ENCODE assay signal across 8 cellular contexts in genomic region chr22:50498322-50498861, GRCh38. TPM values are rescaled to one million over a fixed set of nuclear protein-coding genes. Genes with fewer than 3 reads are reported as not detected.
DNase-seq lines count a peak whose midpoint lies in the region; ATAC-seq, FAIRE-seq and TF ChIP-seq lines count a peak whose summit lies in the region.

No MANE protein-coding gene starts in this region.

- no peak overlapping the region for H2AK5ac ChIP-seq in H1 (ENCODE audit: low read depth, low read length)

- no peaks in the 10 kb centered on the region for H3K9me3 ChIP-seq in H1 (ENCODE audit: insufficient read depth in 2 of 2, low read depth in 1 of 2, low read length in 1 of 2)

- no peak overlapping the region for H2BK120ac ChIP-seq in H1 (replicated peaks; ENCODE audit: low read depth, low read length)

- no peak overlapping the region for H3K56ac ChIP-seq in H1 (replicated peaks; ENCODE audit: insufficient read length, low read depth, low read length)

- no peaks in the 10 kb centered on the region for H3K79me1 ChIP-seq in H1 (ENCODE audit: low read depth, low read length)

- H2BK12ac ChIP-seq in H1 (ENCODE audit: low read depth, low read length), result no peak overlapping the region

- no peak overlapping the region for H2BK5ac ChIP-seq in H1 (ENCODE audit: low read depth, low read length)

- DNase-seq in AG09319 (ENCODE audit: extremely low read depth, low read depth), result no peak
- DNase-seq in GM23338 (ENCODE audit: low spot score), result peak; percentile 91
- DNase-seq in NCI-H748 treated with DMSO at 0.1 percent for 48 hours (lab: John Stamatoyannopoulos, UW), result peak; percentile 78
- DNase-seq in activated CD4-positive, alpha-beta memory T cell treated with anti-CD3 and anti-CD28 coated beads, Interleukin-2, amount 10 ng/mL, durations not matched to agents 7 days and 5 days, result peak; percentile 78
- DNase-seq in H1 (ENCODE audit: low read depth in 1 of 2, low spot score in 2 of 2), result peak; percentile 56 to 87
- DNase-seq in memory B cell (ENCODE audit: low spot score in 2 of 2), result peak; percentile 62 to 71
- DNase-seq in stimulated activated CD8-positive, alpha-beta memory T cell treated with anti-CD3 and anti-CD28 coated beads, Interleukin-7, amount 100 ng/mL, for 1 hour (ENCODE audit: low read depth in 2 of 2), result peak; percentile 32 to 52

- H3K4me1 Mint-ChIP-seq in GM23338, result peaks cover 3% of the 10 kb centered on the region; the same call in 2 of the 3 replicates
- peaks cover 2% of the 10 kb centered on the region for H3K4me1 Mint-ChIP-seq in activated CD4-positive, alpha-beta memory T cell treated with anti-CD3 and anti-CD28 coated beads, Interleukin-2, amount 10 ng/mL, durations not matched to agents 7 days and 5 days
- peaks cover 9% of the 10 kb centered on the region for H3K4me1 Mint-ChIP-seq in memory B cell

- H3K79me2 ChIP-seq in GM23338 (replicated peaks; ENCODE audit: insufficient read depth), result no peaks in the 10 kb centered on the region
- H3K79me2 ChIP-seq in H1 (ENCODE audit: control insufficient read depth in 1 of 2, insufficient read depth in 2 of 2, low read length in 2 of 2), result no peaks in the 10 kb centered on the region

- no peaks in the 10 kb centered on the region for H4K20me1 ChIP-seq in GM23338 (replicated peaks; ENCODE audit: insufficient read depth)
- no peaks in the 10 kb centered on the region for H4K20me1 ChIP-seq in H1 (replicated peaks in 1 of 2; ENCODE audit: control insufficient read depth in 1 of 2, insufficient read depth in 2 of 2, low read length in 2 of 2)

- H3K4me3 ChIP-seq in GM23338, result no peak overlapping the region
- no peak overlapping the region; a peak in 1 of 8 replicates for H3K4me3 ChIP-seq in H1 (ENCODE audit: extremely low read depth in 1 of 4, insufficient read depth in 2 of 4, low read depth in 3 of 4, low read length in 4 of 4)

- no peak overlapping the region for H2BK20ac ChIP-seq in H1 (ENCODE audit: low read length)

- no peak overlapping the region for H3K9ac ChIP-seq in H1 (replicated peaks in 1 of 4; ENCODE audit: extremely low read depth in 1 of 4, low read depth in 3 of 4, low read length in 3 of 4)

- no peak overlapping the region for H3K23ac ChIP-seq in H1 (ENCODE audit: insufficient read length)

- no peak for TF ChIP-seq EP300 in H1 (IDR thresholded peaks at IDR 0.05; ENCODE audit: borderline replicate concordance in 1 of 2, low read depth in 2 of 2, low read length in 2 of 2)

- H3F3A ChIP-seq in GM23338 (replicated peaks; ENCODE audit: low read depth), result peaks cover 5% of the 10 kb centered on the region; the same call in 1 of the 2 replicates

- CTCF ChIA-PET in activated CD4-positive, alpha-beta memory T cell treated with anti-CD3 and anti-CD28 coated beads, Interleukin-2, amount 10 ng/mL, durations not matched to agents 7 days and 5 days (lab: Charles Lee), result interaction anchor here (0.9 to 3.0 kb wide), 21 partner anchors 8 to 308 kb away, joined by 3 to 13 read pairs (median 4); partner anchors contain the start of genes LMF2, NCAPH2, SCO2 and SYCE3
- CTCF ChIA-PET in H1 (lab: Charles Lee; ENCODE audit: partially characterized antibody), result interaction anchor here (0.8 to 4.5 kb wide), 30 partner anchors 9 to 248 kb away, joined by 3 to 54 read pairs (median 4); partner anchors contain the start of genes ADM2, LMF2, MIOX and NCAPH2

- TF ChIP-seq POLR2A in H1 (IDR thresholded peaks at IDR 0.05; ENCODE audit: control extremely low read depth in 1 of 2, low read depth in 2 of 2, low read length in 2 of 2), result no peak

- H2BK15ac ChIP-seq in H1 (ENCODE audit: low read length), result no peak overlapping the region; the same call in 1 of the 2 replicates

- no peak overlapping the region for H3K4ac ChIP-seq in H1 (replicated peaks; ENCODE audit: insufficient read length, low read depth, low read length)

- H2AFZ ChIP-seq in GM23338 (no peak overlapping the region), H1 (ENCODE audit: low read length) (no peak overlapping the region)

- H3K4me2 ChIP-seq in GM23338 (no peak overlapping the region), H1 (ENCODE audit: insufficient read depth in 1 of 2, low read depth in 2 of 2, low read length in 2 of 2) (no peak overlapping the region)

- no peaks in the 10 kb centered on the region for H3K27me3 ChIP-seq in GM23338 (ENCODE audit: insufficient read depth)
- no peaks in the 10 kb centered on the region for H3K27me3 ChIP-seq in H1 (replicated peaks in 1 of 4; ENCODE audit: control insufficient read depth in 3 of 4, extremely low read depth in 1 of 4, insufficient read depth in 3 of 4, low read length in 3 of 4)

- no peak overlapping the region for H4K5ac ChIP-seq in H1 (ENCODE audit: insufficient read length, low read depth, low read length)

- ATAC-seq in GM23338 (peak; percentile 96), memory B cell (ENCODE audit: low read depth) (peak; percentile 97), GM21390 (IDR thresholded peaks at IDR 0.05; ENCODE audit: unreplicated experiment) (no peak)

- H4K8ac ChIP-seq in H1 (ENCODE audit: extremely low read depth, insufficient read depth, low read length), result no peak overlapping the region; the same call in 1 of the 2 replicates

- peaks cover 22% of the 10 kb centered on the region for H3K27me3 Mint-ChIP-seq in GM23338 (ENCODE audit: insufficient read depth, low read depth, poor library complexity)
- no peaks in the 10 kb centered on the region for H3K27me3 Mint-ChIP-seq in activated CD4-positive, alpha-beta memory T cell treated with anti-CD3 and anti-CD28 coated beads, Interleukin-2, amount 10 ng/mL, durations not matched to agents 7 days and 5 days
- no peaks in the 10 kb centered on the region for H3K27me3 Mint-ChIP-seq in memory B cell

- H3K27ac ChIP-seq in GM23338 (ENCODE audit: low read depth) (no peak overlapping the region), H1 (ENCODE audit: low read depth, low read length) (no peak overlapping the region)

- POLR2A ChIA-PET in activated CD4-positive, alpha-beta memory T cell treated with anti-CD3 and anti-CD28 coated beads, Interleukin-2, amount 10 ng/mL, durations not matched to agents 7 days and 5 days (lab: Charles Lee), result interaction anchor here (0.6 to 3.6 kb wide), 12 partner anchors 8 to 247 kb away, joined by 3 to 21 read pairs (median 4); partner anchors contain the start of genes HDAC10, LMF2 and NCAPH2
- POLR2A ChIA-PET in H1 (lab: Charles Lee; ENCODE audit: partially characterized antibody), result interaction anchor here (0.6 to 3.8 kb wide), 5 partner anchors 8 to 75 kb away, joined by 3 to 20 read pairs (median 5); partner anchors contain the start of genes ADM2 and MIOX

- no peak overlapping the region for H3K4me3 Mint-ChIP-seq in GM23338
- H3K4me3 Mint-ChIP-seq in activated CD4-positive, alpha-beta memory T cell treated with anti-CD3 and anti-CD28 coated beads, Interleukin-2, amount 10 ng/mL, durations not matched to agents 7 days and 5 days, result no peak overlapping the region
- H3K4me3 Mint-ChIP-seq in memory B cell, result no peak overlapping the region

- no peaks in the 10 kb centered on the region for H3K9me2 ChIP-seq in GM23338 (ENCODE audit: insufficient read depth)

- no peaks in the 10 kb centered on the region for H3K36me3 ChIP-seq in GM23338 (ENCODE audit: insufficient read depth)
- H3K36me3 ChIP-seq in H1 (ENCODE audit: control insufficient read depth in 2 of 4, insufficient read depth in 4 of 4, low read length in 3 of 4), result no peaks in the 10 kb centered on the region

- TF ChIP-seq CTCF in AG09319 (IDR thresholded peaks at IDR 0.05; ENCODE audit: low read depth, low read length) (peak; percentile 66), GM23338 (conservative IDR thresholded peaks at IDR 0.05; ENCODE audit: low read depth in 2 of 2) (peak; percentile 79 to 86), H1 (IDR thresholded peaks at IDR 0.05; ENCODE audit: control extremely low read depth in 1 of 3, insufficient read depth in 1 of 3, low read depth in 1 of 3, low read length in 3 of 3) (peak; percentile 73 to 93 (median 88))

- H4K91ac ChIP-seq in H1 (replicated peaks; ENCODE audit: insufficient read length, low read length), result no peak overlapping the region

- peak; percentile 84 to 86 for TF ChIP-seq RAD21 in H1 (IDR thresholded peaks at IDR 0.05 in 1 of 2, conservative IDR thresholded peaks at IDR 0.05 in 1 of 2; ENCODE audit: low read depth in 2 of 2, low read length in 2 of 2)

- H3K23me2 ChIP-seq in H1 (ENCODE audit: low read depth, low read length), result no peaks in the 10 kb centered on the region

- H3K18ac ChIP-seq in H1 (ENCODE audit: extremely low read depth, low read length), result no peak overlapping the region

- FAIRE-seq in H1 (lab: Jason Lieb, UNC), result peak; percentile 95

- no peaks in the 10 kb centered on the region for H3K9me3 Mint-ChIP-seq in GM23338
- H3K9me3 Mint-ChIP-seq in activated CD4-positive, alpha-beta memory T cell treated with anti-CD3 and anti-CD28 coated beads, Interleukin-2, amount 10 ng/mL, durations not matched to agents 7 days and 5 days, result no peaks in the 10 kb centered on the region
- H3K9me3 Mint-ChIP-seq in memory B cell, result no peaks in the 10 kb centered on the region

- no peak overlapping the region for H3K14ac ChIP-seq in H1 (ENCODE audit: insufficient read length)

- H3K4me1 ChIP-seq in GM23338 (ENCODE audit: insufficient read depth) (no peaks in the 10 kb centered on the region), H1 (replicated peaks in 1 of 4; ENCODE audit: control insufficient read depth in 3 of 4, insufficient read depth in 4 of 4, low read length in 3 of 4) (peaks cover 0 to 3% (median 0%) of the 10 kb centered on the region in 4 experiments; a peak in 2 of 7 replicates)

- WGBS in H1 (ENCODE audit: extremely low coverage in 1 of 2, insufficient coverage in 1 of 2, insufficient read length in 1 of 2, insufficient replicate concordance in 2 of 2, low coverage in 1 of 2, low lambda C conversion rate in 2 of 2, missing lambda C conversion rate in 1 of 2), 2 experiments, result 53% methylated on average over 13 of the region's 13 CpGs; no CpG with 5 or more reads in 1 of the 2 experiments

- H3K27ac Mint-ChIP-seq in GM23338 (no peak overlapping the region), memory B cell (no peak overlapping the region)
- no peak overlapping the region for H3K27ac Mint-ChIP-seq in activated CD4-positive, alpha-beta memory T cell treated with anti-CD3 and anti-CD28 coated beads, Interleukin-2, amount 10 ng/mL, durations not matched to agents 7 days and 5 days

- no peaks in the 10 kb centered on the region; the same call in 2 of the 3 replicates for H3K36me3 Mint-ChIP-seq in GM23338 (ENCODE audit: low read depth)
- H3K36me3 Mint-ChIP-seq in activated CD4-positive, alpha-beta memory T cell treated with anti-CD3 and anti-CD28 coated beads, Interleukin-2, amount 10 ng/mL, durations not matched to agents 7 days and 5 days (ENCODE audit: low read depth), result peaks cover 2% of the 10 kb centered on the region
- no peaks in the 10 kb centered on the region for H3K36me3 Mint-ChIP-seq in memory B cell

RNA-seq across cellular contexts. Expression of gene LMF2, which starts 9.1 kb away (rescaled TPM):
- 30.7 and 36.3 TPM in 2 replicates for total RNA-seq in GM23338 (2014; rRNA removed; shearing (Covaris generic))
- polyA plus RNA-seq in GM23338 (2016; fragmentation: Nextera tagmentation; extraction: Ambion mirVana) (14.6 and 15.6 TPM in 2 replicates), H1 (2011; rRNA removed) (62.9 and 80.4 TPM in 2 replicates)
- total RNA-seq in activated CD4-positive, alpha-beta memory T cell treated with anti-CD3 and anti-CD28 coated beads, Interleukin-2, amount 10 ng/mL, durations not matched to agents 7 days and 5 days, result 100 to 1,000 TPM; 111 to 114 TPM
- 31.3 and 34.3 TPM in 2 replicates for total RNA-seq in H1 (2021; fragmentation: NEBNext Ultra II Directional; extraction: Animal tissue kit (Norgen Biotek cat#: 25700))
- polyA plus RNA-seq in H1 (2011; cell fraction: cytosol; rRNA removed), result 49.9 TPM
- 250 TPM for polyA plus RNA-seq in H1 (2011; cell fraction: nucleus; rRNA removed)
- polyA plus RNA-seq in H1 (2012, experiment 1 of 2), result 18.2 to 38.1 TPM (median 36.3 TPM) in 4 replicates
- 28.8 TPM for polyA plus RNA-seq in H1 (2012, experiment 2 of 2)
- polyA plus RNA-seq in H1 (2013, experiment 1 of 2), result 42.9 TPM
- polyA plus RNA-seq in H1 (2013, experiment 2 of 2), result 40.7 TPM
- 11.2 and 19.4 TPM in 2 replicates for polyA minus RNA-seq in H1 (2011; rRNA and poly(A)+ RNA removed)
- polyA minus RNA-seq in H1 (2011; cell fraction: cytosol; rRNA and poly(A)+ RNA removed), result 26.9 TPM
- polyA minus RNA-seq in H1 (2011; cell fraction: nucleus; rRNA and poly(A)+ RNA removed), result 43.0 TPM

RNA-seq across cellular contexts. Expression of gene NCAPH2, which starts 9.6 kb away (rescaled TPM):
- 76.1 and 77.5 TPM in 2 replicates for total RNA-seq in GM23338 (2014; rRNA removed; shearing (Covaris generic))
- polyA plus RNA-seq in GM23338 (2016; fragmentation: Nextera tagmentation; extraction: Ambion mirVana) (52.2 and 60.7 TPM in 2 replicates), H1 (2011; rRNA removed) (73.8 and 81.6 TPM in 2 replicates)
- total RNA-seq in activated CD4-positive, alpha-beta memory T cell treated with anti-CD3 and anti-CD28 coated beads, Interleukin-2, amount 10 ng/mL, durations not matched to agents 7 days and 5 days, result 100 to 1,000 TPM; 105 to 108 TPM
- 62.2 and 70.4 TPM in 2 replicates for total RNA-seq in H1 (2021; fragmentation: NEBNext Ultra II Directional; extraction: Animal tissue kit (Norgen Biotek cat#: 25700))
- 69.3 TPM for polyA plus RNA-seq in H1 (2011; cell fraction: cytosol; rRNA removed)
- 122 TPM for polyA plus RNA-seq in H1 (2011; cell fraction: nucleus; rRNA removed)
- 40.8 to 68.5 TPM (median 62.3 TPM) in 4 replicates for polyA plus RNA-seq in H1 (2012, experiment 1 of 2)
- 53.6 TPM for polyA plus RNA-seq in H1 (2012, experiment 2 of 2)
- polyA plus RNA-seq in H1 (2013, experiment 1 of 2), result 24.8 TPM
- polyA plus RNA-seq in H1 (2013, experiment 2 of 2), result 23.7 TPM
- polyA minus RNA-seq in H1 (2011; rRNA and poly(A)+ RNA removed), result 33.5 and 33.6 TPM in 2 replicates
- polyA minus RNA-seq in H1 (2011; cell fraction: cytosol; rRNA and poly(A)+ RNA removed), result 39.4 TPM
- 33.5 TPM for polyA minus RNA-seq in H1 (2011; cell fraction: nucleus; rRNA and poly(A)+ RNA removed)

RNA-seq across cellular contexts. Expression of gene MIOX, which starts 11.7 kb away (rescaled TPM):
- 0.16 TPM in 1 of 2 replicates, not detected in the other for total RNA-seq in GM23338 (2014; rRNA removed; shearing (Covaris generic))
- polyA plus RNA-seq in GM23338 (2016; fragmentation: Nextera tagmentation; extraction: Ambion mirVana) (not detected in 2 replicates), H1 (2011; rRNA removed) (0.32 and 0.57 TPM in 2 replicates)
- total RNA-seq in activated CD4-positive, alpha-beta memory T cell treated with anti-CD3 and anti-CD28 coated beads, Interleukin-2, amount 10 ng/mL, durations not matched to agents 7 days and 5 days, result under 1 TPM; 0.48 to 0.60 TPM
- 0.30 and 0.33 TPM in 2 replicates for total RNA-seq in H1 (2021; fragmentation: NEBNext Ultra II Directional; extraction: Animal tissue kit (Norgen Biotek cat#: 25700))
- polyA plus RNA-seq in H1 (2011; cell fraction: cytosol; rRNA removed), result 0.30 TPM
- polyA plus RNA-seq in H1 (2011; cell fraction: nucleus; rRNA removed), result 1.6 TPM
- 0.44 to 0.54 TPM (median 0.48 TPM) in 3 of 4 replicates, not detected in the other for polyA plus RNA-seq in H1 (2012, experiment 1 of 2)
- polyA plus RNA-seq in H1 (2012, experiment 2 of 2), result not detected
- polyA plus RNA-seq in H1 (2013, experiment 1 of 2), result 0.10 TPM
- 0.15 TPM for polyA plus RNA-seq in H1 (2013, experiment 2 of 2)
- polyA minus RNA-seq in H1 (2011; rRNA and poly(A)+ RNA removed), result 0.32 TPM in 1 of 2 replicates, not detected in the other
- not detected for polyA minus RNA-seq in H1 (2011; cell fraction: cytosol; rRNA and poly(A)+ RNA removed)
- not detected for polyA minus RNA-seq in H1 (2011; cell fraction: nucleus; rRNA and poly(A)+ RNA removed)

RNA-seq across cellular contexts. Expression of gene ADM2, which starts 17.0 kb away (rescaled TPM):
- total RNA-seq in GM23338 (2014; rRNA removed; shearing (Covaris generic)), result 7.1 and 12.8 TPM in 2 replicates
- polyA plus RNA-seq in GM23338 (2016; fragmentation: Nextera tagmentation; extraction: Ambion mirVana), result 3.3 and 3.5 TPM in 2 replicates
- total RNA-seq in activated CD4-positive, alpha-beta memory T cell treated with anti-CD3 and anti-CD28 coated beads, Interleukin-2, amount 10 ng/mL, durations not matched to agents 7 days and 5 days, result 1 to 10 TPM; 7.6 to 8.8 TPM
- total RNA-seq in H1 (2021; fragmentation: NEBNext Ultra II Directional; extraction: Animal tissue kit (Norgen Biotek cat#: 25700)), result 7.5 and 8.0 TPM in 2 replicates
- polyA plus RNA-seq in H1 (2011; rRNA removed), result 3.3 and 6.8 TPM in 2 replicates
- polyA plus RNA-seq in H1 (2011; cell fraction: cytosol; rRNA removed), result 4.8 TPM
- 6.5 TPM for polyA plus RNA-seq in H1 (2011; cell fraction: nucleus; rRNA removed)
- 7.1 to 10.4 TPM (median 9.2 TPM) in 4 replicates for polyA plus RNA-seq in H1 (2012, experiment 1 of 2)
- polyA plus RNA-seq in H1 (2012, experiment 2 of 2), result 8.2 TPM
- 4.6 TPM for polyA plus RNA-seq in H1 (2013, experiment 1 of 2)
- 5.1 TPM for polyA plus RNA-seq in H1 (2013, experiment 2 of 2)
- 2.2 and 4.0 TPM in 2 replicates for polyA minus RNA-seq in H1 (2011; rRNA and poly(A)+ RNA removed)
- 5.6 TPM for polyA minus RNA-seq in H1 (2011; cell fraction: cytosol; rRNA and poly(A)+ RNA removed)
- 6.9 TPM for polyA minus RNA-seq in H1 (2011; cell fraction: nucleus; rRNA and poly(A)+ RNA removed)

RNA-seq across cellular contexts. Expression of gene SBF1, which starts 23.6 kb away (rescaled TPM):
- total RNA-seq in GM23338 (2014; rRNA removed; shearing (Covaris generic)), result 83.2 and 85.4 TPM in 2 replicates
- polyA plus RNA-seq in GM23338 (2016; fragmentation: Nextera tagmentation; extraction: Ambion mirVana) (23.3 and 26.5 TPM in 2 replicates), H1 (2011; rRNA removed) (29.1 and 53.7 TPM in 2 replicates)
- total RNA-seq in activated CD4-positive, alpha-beta memory T cell treated with anti-CD3 and anti-CD28 coated beads, Interleukin-2, amount 10 ng/mL, durations not matched to agents 7 days and 5 days, result 100 to 1,000 TPM; 181 to 196 TPM
- total RNA-seq in H1 (2021; fragmentation: NEBNext Ultra II Directional; extraction: Animal tissue kit (Norgen Biotek cat#: 25700)), result 68.4 and 71.5 TPM in 2 replicates
- polyA plus RNA-seq in H1 (2011; cell fraction: cytosol; rRNA removed), result 39.8 TPM
- polyA plus RNA-seq in H1 (2011; cell fraction: nucleus; rRNA removed), result 249 TPM
- 28.7 to 64.6 TPM (median 48.3 TPM) in 4 replicates for polyA plus RNA-seq in H1 (2012, experiment 1 of 2)
- 28.6 TPM for polyA plus RNA-seq in H1 (2012, experiment 2 of 2)
- 20.2 TPM for polyA plus RNA-seq in H1 (2013, experiment 1 of 2)
- 19.9 TPM for polyA plus RNA-seq in H1 (2013, experiment 2 of 2)
- polyA minus RNA-seq in H1 (2011; rRNA and poly(A)+ RNA removed), result 41.0 and 54.8 TPM in 2 replicates
- polyA minus RNA-seq in H1 (2011; cell fraction: cytosol; rRNA and poly(A)+ RNA removed), result 47.9 TPM
- polyA minus RNA-seq in H1 (2011; cell fraction: nucleus; rRNA and poly(A)+ RNA removed), result 102 TPM
